ENCODE assay signal across 8 cellular contexts in genomic region chr10:22427890-22428571, GRCh38.
DNase-seq lines count a peak whose midpoint lies in the region; ATAC-seq, FAIRE-seq and TF ChIP-seq lines count a peak whose summit lies in the region.

No MANE protein-coding gene starts in this region.

- intact Hi-C loops in Right ventricle myocardium inferior (cut with DNase I) = no loop called here

- TF ChIP-seq CTCF in AG09309 (IDR thresholded peaks at IDR 0.05; ENCODE audit: control insufficient read depth, insufficient read depth, low read depth, low read length, missing control alignments) (no peak), keratinocyte (optimal IDR thresholded peaks at IDR 0.05 in 1 of 3, IDR thresholded peaks at IDR 0.05 in 1 of 3, conservative IDR thresholded peaks at IDR 0.05 in 1 of 3; ENCODE audit: extremely low read depth in 1 of 3, insufficient read depth in 2 of 3, low read length in 3 of 3) (no peak)

- H3K4me1 ChIP-seq in SJCRH30 = peaks cover 37% of the 10 kb centered on the region
- peaks cover 36% of the 10 kb centered on the region for H3K4me1 ChIP-seq in keratinocyte (ENCODE audit: control insufficient read depth, extremely low read depth, insufficient read depth, low read length)

- H3K36me3 ChIP-seq in SJCRH30 = no peaks in the 10 kb centered on the region
- H3K36me3 ChIP-seq in keratinocyte (ENCODE audit: control insufficient read depth in 2 of 2, extremely low read depth in 1 of 2, insufficient read depth in 2 of 2, low read length in 2 of 2) = no peaks in the 10 kb centered on the region

- H3K27me3 ChIP-seq in SJCRH30 = no peaks in the 10 kb centered on the region
- H3K27me3 ChIP-seq in keratinocyte (ENCODE audit: control insufficient read depth, extremely low read depth, insufficient read depth, low read length) = no peaks in the 10 kb centered on the region

- H3K9me1 ChIP-seq in keratinocyte (ENCODE audit: control insufficient read depth, extremely low read depth, insufficient read depth, low read length) = no peaks in the 10 kb centered on the region

- H3K27ac ChIP-seq in SJCRH30 (no peak overlapping the region), keratinocyte (ENCODE audit: control insufficient read depth, insufficient read depth, low read length) (peak overlapping the region; percentile 60)

- dilution Hi-C loops in keratinocyte (cut with MboI; ENCODE audit: extremely low pct_ligation_motif_present, low sequenced_read_pairs) = no loop called here

- H3K9me3 ChIP-seq in SJCRH30 (replicated peaks) (no peaks in the 10 kb centered on the region), keratinocyte (ENCODE audit: control insufficient read depth, low read depth, low read length) (no peaks in the 10 kb centered on the region)

- peak; percentile 87 for DNase-seq in AG09309 (ENCODE audit: low read depth)
- DNase-seq in LoVo (ENCODE audit: low spot score) = peak; percentile 69
- DNase-seq in SJCRH30 = peak; percentile 45 to 83
- DNase-seq in keratinocyte (ENCODE audit: low read depth, low spot score) = peak; percentile 77
- DNase-seq in activated naive CD4-positive, alpha-beta T cell treated with Interleukin-2 at 50 U/mL for 16 hours = no peak
- DNase-seq in Right ventricle myocardium inferior (ENCODE audit: missing footprints) = no peak
- DNase-seq in stimulated activated CD4-positive, alpha-beta T cell treated with anti-CD3 and anti-CD28 coated beads, Interleukin-1b, Interleukin-23, amount 100 ng/mL, for 48 hours = no peak

- FAIRE-seq in keratinocyte (lab: Jason Lieb, UNC) = peak; percentile 78

- H3K9ac ChIP-seq in keratinocyte (ENCODE audit: control insufficient read depth, extremely low read depth, insufficient read depth, low read length) = no peak overlapping the region

- ATAC-seq in GM19328 (IDR thresholded peaks at IDR 0.05; ENCODE audit: unreplicated experiment) (no peak), Right ventricle myocardium inferior (no peak)

- H3K4me2 ChIP-seq in keratinocyte (ENCODE audit: control insufficient read depth, extremely low read depth, insufficient read depth, low read depth, low read length) = peak overlapping the region; percentile 69

- H2AFZ ChIP-seq in keratinocyte (ENCODE audit: control insufficient read depth, low read length) = no peak overlapping the region

- no peaks in the 10 kb centered on the region for H4K20me1 ChIP-seq in keratinocyte (ENCODE audit: control insufficient read depth, extremely low read depth, insufficient read depth, low read length)

- no peaks in the 10 kb centered on the region for H3K79me2 ChIP-seq in keratinocyte (ENCODE audit: control insufficient read depth, insufficient read depth, low read length)

- H3K4me3 ChIP-seq in AG09309 (ENCODE audit: control insufficient read depth, low read depth, low read length) (no peak overlapping the region), SJCRH30 (no peak overlapping the region), keratinocyte (ENCODE audit: control insufficient read depth in 2 of 3, extremely low read depth in 1 of 3, insufficient read depth in 2 of 3, low read depth in 1 of 3, low read length in 3 of 3) (peak overlapping the region in 1 of 3 experiments; percentile 34)

Comparison
In these comparisons a context has a peak if more than half of its experiments do, and no peak if none do; other contexts are left out.
1. DNase-seq: peak in AG09309 (single experiment), LoVo (single experiment), SJCRH30 (2 of 2) and keratinocyte (single experiment); none in activated naive CD4-positive, alpha-beta T cell treated with Interleukin-2 at 50 U/mL for 16 hours (single experiment), Right ventricle myocardium inferior (single experiment) and stimulated activated CD4-positive, alpha-beta T cell treated with anti-CD3 and anti-CD28 coated beads, Interleukin-1b, Interleukin-23, amount 100 ng/mL, for 48 hours (single experiment).